In the genomic region with DNA sequence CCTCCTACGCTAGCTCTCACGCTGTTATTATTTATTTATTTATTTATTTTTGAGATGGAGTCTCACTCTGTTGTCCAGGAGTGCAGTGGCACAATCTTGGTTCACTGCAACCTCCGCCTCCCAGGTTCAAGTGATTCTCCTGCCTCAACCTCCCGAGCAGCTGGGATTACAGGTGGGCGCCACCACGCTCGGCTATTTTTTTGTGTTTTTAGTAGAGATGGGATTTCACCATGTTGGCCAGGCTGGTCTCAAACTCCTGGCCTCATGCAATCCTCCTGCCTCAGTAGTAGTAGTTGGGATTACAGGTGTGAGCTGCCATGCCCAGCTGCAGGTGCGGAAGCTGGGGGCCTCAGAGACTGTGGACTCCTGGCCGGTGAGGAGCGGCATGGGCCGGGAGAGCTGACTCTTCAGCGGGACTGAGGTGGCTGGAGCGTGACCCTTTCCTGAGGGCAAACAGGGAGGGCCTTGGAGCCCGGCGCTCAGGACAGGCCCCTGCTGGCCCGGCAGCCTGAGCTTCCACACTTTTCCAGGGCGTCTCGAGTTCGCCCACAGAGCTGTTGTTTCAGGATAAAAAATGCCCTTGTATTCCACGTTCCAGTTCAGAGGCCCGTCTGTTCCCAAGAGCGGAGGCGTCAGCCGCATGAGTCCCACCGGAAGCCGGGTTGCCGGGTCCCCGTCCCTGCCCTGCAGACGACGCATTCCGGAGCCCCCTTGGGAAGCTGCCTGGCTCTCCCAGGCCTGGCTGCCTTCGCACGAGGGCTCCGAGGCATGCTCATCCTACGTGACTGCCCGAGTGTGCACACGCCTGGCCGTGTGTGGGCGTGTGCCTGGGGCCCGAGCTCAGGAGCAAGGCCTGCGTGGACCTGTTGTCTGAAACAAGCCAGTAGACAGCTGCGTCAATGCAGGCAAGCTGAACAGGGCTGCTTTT, we compare ENCODE assay signal across 19 cellular contexts.
DNase-seq lines count a peak whose midpoint lies in the region; ATAC-seq, FAIRE-seq and TF ChIP-seq lines count a peak whose summit lies in the region.
"Had no signal": no experiment of that assay in that cellular context is flagged by ENCODE, and none has a peak within 500 bp of the region (broad histone marks: within the 10 kb centered on the region; RNA-seq: fewer than 3 reads in every experiment).

No MANE protein-coding gene starts in this region.

- no peaks in the 10 kb centered on the region for H3K9me2 ChIP-seq in GM23338 (ENCODE audit: insufficient read depth)
- H3K9me2 ChIP-seq in PC-3 (replicated peaks; ENCODE audit: low read length) = no peaks in the 10 kb centered on the region

- no peaks in the 10 kb centered on the region for H3K27me3 ChIP-seq in GM23338 (ENCODE audit: insufficient read depth)
- H3K27me3 ChIP-seq in bronchial epithelial cell (ENCODE audit: control insufficient read depth, insufficient read depth, low read length) = no peaks in the 10 kb centered on the region
- no peaks in the 10 kb centered on the region for H3K27me3 ChIP-seq in heart right ventricle
- H3K27me3 ChIP-seq in PC-3 (ENCODE audit: low read length) = no peaks in the 10 kb centered on the region
- H3K27me3 ChIP-seq in MG63 = no peaks in the 10 kb centered on the region
- H3K27me3 ChIP-seq: dorsolateral prefrontal cortex had no signal

- H3K4me3 ChIP-seq in GM23338 = no peak overlapping the region
- H3K4me3 ChIP-seq in bronchial epithelial cell (ENCODE audit: low read depth, low read length) = no peak overlapping the region
- no peak overlapping the region for H3K4me3 ChIP-seq in heart right ventricle
- H3K4me3 ChIP-seq in PC-3 (ENCODE audit: low read length) = no peak overlapping the region
- no peak overlapping the region for H3K4me3 ChIP-seq in MG63
- H3K4me3 ChIP-seq: A549, dorsolateral prefrontal cortex, lung had no signal

- no peaks in the 10 kb centered on the region for H3K36me3 Mint-ChIP-seq in GM23338 (ENCODE audit: low read depth)
- H3K36me3 Mint-ChIP-seq: CD14-positive monocyte, naive B cell had no signal

- H3K27me3 Mint-ChIP-seq in GM23338 (ENCODE audit: insufficient read depth, low read depth, poor library complexity) = peaks cover 15% of the 10 kb centered on the region

- no peaks in the 10 kb centered on the region for H3K36me3 ChIP-seq in GM23338 (ENCODE audit: insufficient read depth)
- H3K36me3 ChIP-seq in bronchial epithelial cell (ENCODE audit: control insufficient read depth, insufficient read depth, low read length) = no peaks in the 10 kb centered on the region
- no peaks in the 10 kb centered on the region for H3K36me3 ChIP-seq in heart right ventricle
- H3K36me3 ChIP-seq in PC-3 (ENCODE audit: low read depth, low read length) = no peaks in the 10 kb centered on the region
- no peaks in the 10 kb centered on the region for H3K36me3 ChIP-seq in MG63

- no peaks in the 10 kb centered on the region for H3K9me3 Mint-ChIP-seq in GM23338

- intact Hi-C loops in heart right ventricle (cut with DNase I) (loop anchor here in 2 of 10 donors (5.0 kb wide), 2 partner anchors 42 to 57 kb away; no protein-coding TSS in a partner anchor), posterior vena cava (cut with DNase I) (no loop called here), PC-3 (cut with micrococcal nuclease) (no loop called here)

- H3K4me1 ChIP-seq in GM23338 (ENCODE audit: insufficient read depth) (no peaks in the 10 kb centered on the region), heart right ventricle (peaks cover 0 to 20% (median 8%) of the 10 kb centered on the region in 9 donors), PC-3 (ENCODE audit: insufficient read depth, low read length) (peaks cover 7% of the 10 kb centered on the region)
- H3K4me1 ChIP-seq: A549 had no signal

- H3K9ac ChIP-seq in PC-3 (ENCODE audit: low read length) = no peak overlapping the region
- H3K9ac ChIP-seq: KMS-11 had no signal

- H3K4me2 ChIP-seq in GM23338 (no peak overlapping the region), PC-3 (ENCODE audit: low read length) (no peak overlapping the region)
- H3K4me2 ChIP-seq: A549, KMS-11 had no signal

- no peak overlapping the region for H3K4me3 Mint-ChIP-seq in GM23338
- H3K4me3 Mint-ChIP-seq: CD14-positive monocyte; naive B cell; stimulated activated naive CD8-positive, alpha-beta T cell treated with anti-CD3 and anti-CD28 coated beads, Interleukin-15, amount 100 ng/mL, for 72 hours had no signal

- BruUV-seq in PC-3 (replicated peaks; lab: Mats Ljungman, UMichigan) = no TSS peak

- DNase-seq in GM23338 (ENCODE audit: low spot score) (no peak), bronchial epithelial cell (ENCODE audit: low read depth) (peak; percentile 89), heart right ventricle (peak; percentile 65 to 74), posterior vena cava (ENCODE audit: low spot score) (peak; percentile 82), PC-3 (no peak), SK-N-DZ (ENCODE audit: low spot score) (no peak), MG63 (no peak)
- DNase-seq: activated CD4-positive, alpha-beta T cell treated with anti-CD3 and anti-CD28 coated beads for 48 hours; activated naive CD4-positive, alpha-beta T cell treated with Interleukin-2 at 50 U/mL for 16 hours; naive B cell; NCI-H1105 treated with DMSO at 0.1 percent for 48 hours; stimulated activated naive CD8-positive, alpha-beta T cell treated with anti-CD3 and anti-CD28 coated beads, Interleukin-15, amount 100 ng/mL, for 72 hours had no signal

- CTCF ChIA-PET in PC-3 (lab: Charles Lee) = no interaction called here

- FAIRE-seq in bronchial epithelial cell (lab: Jason Lieb, UNC) = no peak
- FAIRE-seq: A549 had no signal

- no peak overlapping the region for H3K27ac ChIP-seq in GM23338 (ENCODE audit: low read depth)
- H3K27ac ChIP-seq in heart right ventricle = peak overlapping the region in 6 of 10 donors; percentile 1 to 64 (median 48)
- H3K27ac ChIP-seq in PC-3 (ENCODE audit: low read length) = no peak overlapping the region
- H3K27ac ChIP-seq: HL-60, KMS-11 had no signal

- H3K9me3 ChIP-seq in heart right ventricle = peaks cover 0 to 5% (median 3%) of the 10 kb centered on the region in 11 donors
- no peaks in the 10 kb centered on the region for H3K9me3 ChIP-seq in PC-3 (ENCODE audit: low read length)
- H3K9me3 ChIP-seq in MG63 = no peaks in the 10 kb centered on the region

- TF ChIP-seq CTCF in GM23338 (conservative IDR thresholded peaks at IDR 0.05; ENCODE audit: low read depth in 2 of 2) = no peak
- TF ChIP-seq CTCF in bronchial epithelial cell (IDR thresholded peaks at IDR 0.05; ENCODE audit: insufficient read depth, low read length, severe bottlenecking) = no peak
- no peak for TF ChIP-seq CTCF in heart right ventricle (IDR thresholded peaks at IDR 0.05)
- no peak for TF ChIP-seq CTCF in PC-3 (conservative IDR thresholded peaks at IDR 0.05; ENCODE audit: low read depth, low read length)

- H3K27ac Mint-ChIP-seq in GM23338 = no peak overlapping the region
- H3K27ac Mint-ChIP-seq: CD14-positive monocyte, naive B cell had no signal

- H2AFZ ChIP-seq in GM23338 = no peak overlapping the region
- no peak overlapping the region for H2AFZ ChIP-seq in PC-3 (ENCODE audit: low read length)

- ATAC-seq in GM23338 (peak; percentile 24; the same call in 2 of the 3 replicates), heart right ventricle (peak; percentile 23 to 72 (median 66)), GM18907 (IDR thresholded peaks at IDR 0.05; ENCODE audit: unreplicated experiment) (no peak), PC-3 (no peak)
- ATAC-seq: A549; stimulated activated naive CD8-positive, alpha-beta T cell treated with anti-CD3 and anti-CD28 coated beads, Interleukin-15, amount 100 ng/mL, for 72 hours had no signal

- 73 to 75% methylated on average over 42 of the region's 42 CpGs for WGBS in heart right ventricle, 2 donors

- H4K20me1 ChIP-seq in GM23338 (replicated peaks; ENCODE audit: insufficient read depth) (no peaks in the 10 kb centered on the region), PC-3 (ENCODE audit: low read length) (no peaks in the 10 kb centered on the region)

- POLR2A ChIA-PET in PC-3 (lab: Charles Lee; ENCODE audit: unreplicated experiment) = no interaction called here

- peaks cover 3% of the 10 kb centered on the region; the same call in 1 of the 3 replicates for H3K4me1 Mint-ChIP-seq in GM23338
- H3K4me1 Mint-ChIP-seq: CD14-positive monocyte; stimulated activated naive CD8-positive, alpha-beta T cell treated with anti-CD3 and anti-CD28 coated beads, Interleukin-15, amount 100 ng/mL, for 72 hours had no signal

- H3F3A ChIP-seq in GM23338 (replicated peaks; ENCODE audit: low read depth) (no peaks in the 10 kb centered on the region), PC-3 (ENCODE audit: low read length, unreplicated experiment) (no peaks in the 10 kb centered on the region)

- H3K79me2 ChIP-seq in GM23338 (replicated peaks; ENCODE audit: insufficient read depth) (no peaks in the 10 kb centered on the region), PC-3 (ENCODE audit: low read length) (no peaks in the 10 kb centered on the region)

TF ChIP-seq in GM23338, 12 proteins besides CTCF, POLR2A, EP300 and RAD21 (continues in another document):
- TF ChIP-seq ZNF114 (CRISPR knock-in tag; IDR thresholded peaks at IDR 0.05) (no peak), REST (IDR thresholded peaks at IDR 0.05; ENCODE audit: unreplicated experiment) (no peak), ZNF331 (CRISPR knock-in tag; IDR thresholded peaks at IDR 0.05; ENCODE audit: low read depth) (no peak), EZH2phosphoT487 (IDR thresholded peaks at IDR 0.05; ENCODE audit: unreplicated experiment) (no peak), NANOG (IDR thresholded peaks at IDR 0.05; ENCODE audit: borderline replicate concordance) (no peak)

Comparison
In these comparisons a context has a peak if more than half of its experiments do, and no peak if none do; other contexts are left out.
1. ATAC-seq: peak in GM23338 (single experiment) and heart right ventricle (8 of 8); none in GM18907 (single experiment) and PC-3 (single experiment).
2. DNase-seq: peak in bronchial epithelial cell (single experiment), heart right ventricle (2 of 2) and posterior vena cava (single experiment); none in GM23338 (single experiment), PC-3 (single experiment), SK-N-DZ (single experiment) and MG63 (single experiment).
3. H3K27ac ChIP-seq: peak in heart right ventricle (6 of 10); none in GM23338 (single experiment) and PC-3 (single experiment).